8 cellular contexts compared by ENCODE assay signal in genomic region chr6:22954749-22955385, GRCh38.
A peak's percentile ranks its signal among the peaks of the same experiment; 100 is the strongest.
DNase-seq lines count a peak whose midpoint lies in the region; ATAC-seq and TF ChIP-seq lines count a peak whose summit lies in the region.

No MANE protein-coding gene starts in this region.

- peak overlapping the region; percentile 99 for H3K18ac ChIP-seq in IMR-90 (ENCODE audit: low read depth, low read length)

- no peak overlapping the region for H2AK9ac ChIP-seq in IMR-90 (replicated peaks; ENCODE audit: low read depth, low read length, poor library complexity)

- H4K8ac ChIP-seq in IMR-90 (ENCODE audit: low read depth in 2 of 2, low read length in 2 of 2), result peak overlapping the region in 1 of 2 experiments; percentile 82; a peak in 3 of 4 replicates

- no peaks in the 10 kb centered on the region for H3K27me3 Mint-ChIP-seq in natural killer cell (ENCODE audit: low read depth in 2 of 2)

- in situ Hi-C loops in IMR-90 (cut with MboI; ENCODE audit: low sequenced_read_pairs) (no loop called here), astrocyte of the spinal cord (cut with HindIII; ENCODE audit: low sequenced_read_pairs) (no loop called here)

- peak overlapping the region; percentile 33 for H2BK20ac ChIP-seq in IMR-90 (ENCODE audit: low read depth, low read length)

- H3K27me3 ChIP-seq in BLaER1 treated with 17β-estradiol and CSF1 and Interleukin-3, amounts not matched to agents 10 nM and 100 nM, result no peaks in the 10 kb centered on the region
- no peaks in the 10 kb centered on the region for H3K27me3 ChIP-seq in IMR-90 (ENCODE audit: control insufficient read depth, insufficient read depth, low read length)

- dilution Hi-C loops in IMR-90 (cut with HindIII; ENCODE audit: low sequenced_read_pairs, unreplicated experiment), result no loop called here

- 0 out of 2 replicates have a peak overlapping the region, but pooled peaks have one; percentile 9 for H3K14ac ChIP-seq in IMR-90 (replicated peaks; ENCODE audit: low read depth, low read length)

- TF ChIP-seq RAD21 in IMR-90 (IDR thresholded peaks at IDR 0.05; ENCODE audit: low read length), result no peak

- intact Hi-C loops in IMR-90 (cut with micrococcal nuclease), result loop anchor here (5.0 to 10.0 kb wide), 2 partner anchors 460 to 492 kb away; no protein-coding TSS in a partner anchor
- intact Hi-C loops in natural killer cell (cut with micrococcal nuclease), result no loop called here

- no CpG with 5 or more reads among the region's 5 CpGs for WGBS in IMR-90 (ENCODE audit: extremely low coverage in 2 of 2, insufficient read length in 1 of 2), 2 experiments

- H3K56ac ChIP-seq in IMR-90 (ENCODE audit: extremely low read depth, insufficient read depth, low read length), result no peak overlapping the region; the same call in 1 of the 2 replicates

- no peak overlapping the region; the same call in 1 of the 2 replicates for H3K23ac ChIP-seq in IMR-90 (ENCODE audit: low read depth, low read length)

- H3K4me1 Mint-ChIP-seq in natural killer cell, result peaks cover 18 to 19% of the 10 kb centered on the region in 2 donors

- H2BK120ac ChIP-seq in IMR-90 (ENCODE audit: low read depth, low read length), result peak overlapping the region; percentile 85

- H3K36me3 ChIP-seq in BLaER1 treated with 17β-estradiol and CSF1 and Interleukin-3, amounts not matched to agents 10 nM and 100 nM, result no peaks in the 10 kb centered on the region
- H3K36me3 ChIP-seq in IMR-90 (ENCODE audit: control insufficient read depth, insufficient read depth, low read length), result no peaks in the 10 kb centered on the region

- CTCF ChIA-PET in IMR-90 (lab: Yijun Ruan, JAX), result no interaction called here

- H2AFZ ChIP-seq in IMR-90 (replicated peaks; ENCODE audit: low read length, poor library complexity), result no peak overlapping the region

- H2BK5ac ChIP-seq in IMR-90 (ENCODE audit: low read depth, low read length, poor library complexity, severe bottlenecking), result peak overlapping the region; percentile 97

- POLR2A ChIA-PET in IMR-90 (lab: Charles Lee; ENCODE audit: unreplicated experiment), result no interaction called here

- H3K36me3 Mint-ChIP-seq in natural killer cell, result no peaks in the 10 kb centered on the region

- no peak for TF ChIP-seq CTCF in IMR-90 (conservative IDR thresholded peaks at IDR 0.05; ENCODE audit: low read depth, low read length)
- TF ChIP-seq CTCF in astrocyte of the spinal cord (IDR thresholded peaks at IDR 0.05; ENCODE audit: low read depth, low read length), result no peak
- no peak for TF ChIP-seq CTCF in natural killer cell (IDR thresholded peaks at IDR 0.05)

- TF ChIP-seq POLR2A in IMR-90 (IDR thresholded peaks at IDR 0.05; ENCODE audit: low read depth, low read length), result no peak

- H3K4me2 ChIP-seq in BLaER1 treated with 17β-estradiol and CSF1 and Interleukin-3, amounts not matched to agents 10 nM and 100 nM, result peak overlapping the region; percentile 12 to 78 (median 39); a peak in 17 of 22 replicates
- H3K4me2 ChIP-seq in IMR-90 (ENCODE audit: low read depth, low read length), result peak overlapping the region; percentile 100

- H3K79me1 ChIP-seq in IMR-90 (ENCODE audit: low read depth in 1 of 2, low read length in 2 of 2), result no peaks in the 10 kb centered on the region

- no peaks in the 10 kb centered on the region for H4K20me1 ChIP-seq in BLaER1 treated with 17β-estradiol and CSF1 and Interleukin-3, amounts not matched to agents 10 nM and 100 nM
- H4K20me1 ChIP-seq in IMR-90 (ENCODE audit: insufficient read depth, low read length), result no peaks in the 10 kb centered on the region

- H3K27ac Mint-ChIP-seq in natural killer cell, result peak overlapping the region; percentile 84

- ATAC-seq in GM19467 (IDR thresholded peaks at IDR 0.05; ENCODE audit: unreplicated experiment), result peak; percentile 64
- ATAC-seq in IMR-90 (ENCODE audit: low read depth), result peak; percentile 78
- ATAC-seq in natural killer cell, result peak in 1 of 3 donors; percentile 58
- ATAC-seq in HG02588 (IDR thresholded peaks at IDR 0.05; ENCODE audit: unreplicated experiment), result no peak

- H3K4me3 ChIP-seq in BLaER1 treated with 17β-estradiol and CSF1 and Interleukin-3, amounts not matched to agents 10 nM and 100 nM, result peak overlapping the region in 2 of 10 experiments; percentile 8 to 25; a peak in 2 of 20 replicates
- H3K4me3 ChIP-seq in IMR-90 (ENCODE audit: insufficient read depth, low read depth, low read length) (peak overlapping the region; percentile 35), astrocyte of the spinal cord (ENCODE audit: low read depth, low read length) (no peak overlapping the region)

- peak overlapping the region in 2 of 11 experiments; percentile 1 to 7; a peak in 3 of 22 replicates for H3K9ac ChIP-seq in BLaER1 treated with 17β-estradiol and CSF1 and Interleukin-3, amounts not matched to agents 10 nM and 100 nM
- H3K9ac ChIP-seq in IMR-90 (ENCODE audit: low read depth, low read length), result peak overlapping the region; percentile 52; the same call in 1 of the 2 replicates

- no TSS peak for BruUV-seq in IMR-90 (replicated peaks; lab: Mats Ljungman, UMichigan)

- H2BK15ac ChIP-seq in IMR-90 (ENCODE audit: low read depth, low read length), result no peak overlapping the region

- no peak overlapping the region for H2AK5ac ChIP-seq in IMR-90 (ENCODE audit: low read depth, low read length)

- peaks cover 0 to 10% (median 0%) of the 10 kb centered on the region in 10 experiments; a peak in 5 of 20 replicates for H3K4me1 ChIP-seq in BLaER1 treated with 17β-estradiol and CSF1 and Interleukin-3, amounts not matched to agents 10 nM and 100 nM
- H3K4me1 ChIP-seq in IMR-90 (ENCODE audit: control insufficient read depth, insufficient read depth, low read length), result peaks cover 8% of the 10 kb centered on the region

- H3K27ac ChIP-seq in BLaER1 treated with 17β-estradiol and CSF1 and Interleukin-3, amounts not matched to agents 10 nM and 100 nM, result no peak overlapping the region
- peak overlapping the region; percentile 78; the same call in 1 of the 2 replicates for H3K27ac ChIP-seq in IMR-90 (ENCODE audit: insufficient read depth, low read length)

- H3K9me3 ChIP-seq in BLaER1 treated with 17β-estradiol and CSF1 and Interleukin-3, amounts not matched to agents 10 nM and 100 nM (replicated peaks in 1 of 11), result peaks cover 0 to 11% (median 0%) of the 10 kb centered on the region in 11 experiments; a peak in 2 of 22 replicates
- no peaks in the 10 kb centered on the region for H3K9me3 ChIP-seq in IMR-90 (ENCODE audit: control insufficient read depth, insufficient read depth, low read length)

- peak; percentile 49 for DNase-seq in IMR-90
- DNase-seq in astrocyte of the spinal cord (ENCODE audit: low read depth, low spot score), result peak; percentile 49
- DNase-seq in natural killer cell, result no peak
- DNase-seq in NCI-H1694 (lab: John Stamatoyannopoulos, UW), result no peak
- DNase-seq in NOMO-1 treated with dmso at 0.1 percent for 144 hours (lab: John Stamatoyannopoulos, UW; ENCODE audit: unreplicated experiment), result no peak

- peaks cover 8 to 11% of the 10 kb centered on the region in 2 donors for H3K9me3 Mint-ChIP-seq in natural killer cell

- no peaks in the 10 kb centered on the region for H3K9me1 ChIP-seq in IMR-90 (ENCODE audit: insufficient read depth, low read length)

- H4K5ac ChIP-seq in IMR-90 (ENCODE audit: low read depth, low read length), result peak overlapping the region; percentile 99

- H3K4me3 Mint-ChIP-seq in natural killer cell, result peak overlapping the region; percentile 77

- no peak overlapping the region for H4K91ac ChIP-seq in IMR-90 (ENCODE audit: insufficient read depth, low read depth, low read length)

- peak overlapping the region; percentile 41; the same call in 1 of the 2 replicates for H3K4ac ChIP-seq in IMR-90 (ENCODE audit: low read depth, low read length)

TF ChIP-seq in IMR-90, 13 proteins besides CTCF, POLR2A, EP300 and RAD21:
- no peak for TF ChIP-seq SMC3 (IDR thresholded peaks at IDR 0.05; ENCODE audit: low read depth, low read length)
- no peak for TF ChIP-seq MXI1 (IDR thresholded peaks at IDR 0.05; ENCODE audit: borderline replicate concordance, low read depth, low read length)
- TF ChIP-seq CHD1 (IDR thresholded peaks at IDR 0.05; ENCODE audit: low read depth, low read length), result no peak
- TF ChIP-seq CEBPB (IDR thresholded peaks at IDR 0.05; ENCODE audit: low read depth, low read length), result no peak
- no peak for TF ChIP-seq BHLHE40 (IDR thresholded peaks at IDR 0.05; ENCODE audit: low read depth, low read length)
- TF ChIP-seq NFE2L2 (IDR thresholded peaks at IDR 0.05; ENCODE audit: low read depth, low read length), result no peak
- no peak for TF ChIP-seq FOS (IDR thresholded peaks at IDR 0.05; ENCODE audit: low read depth, low read length)
TF ChIP-seq in IMR-90: peak in this region for 0.

Comparison
In these comparisons a context has a peak if more than half of its experiments do, and no peak if none do; other contexts are left out.
1. DNase-seq: peak in IMR-90 (single experiment) and astrocyte of the spinal cord (single experiment); none in natural killer cell (single experiment), NCI-H1694 (single experiment) and NOMO-1 treated with dmso at 0.1 percent for 144 hours (single experiment).